In the genomic region with DNA sequence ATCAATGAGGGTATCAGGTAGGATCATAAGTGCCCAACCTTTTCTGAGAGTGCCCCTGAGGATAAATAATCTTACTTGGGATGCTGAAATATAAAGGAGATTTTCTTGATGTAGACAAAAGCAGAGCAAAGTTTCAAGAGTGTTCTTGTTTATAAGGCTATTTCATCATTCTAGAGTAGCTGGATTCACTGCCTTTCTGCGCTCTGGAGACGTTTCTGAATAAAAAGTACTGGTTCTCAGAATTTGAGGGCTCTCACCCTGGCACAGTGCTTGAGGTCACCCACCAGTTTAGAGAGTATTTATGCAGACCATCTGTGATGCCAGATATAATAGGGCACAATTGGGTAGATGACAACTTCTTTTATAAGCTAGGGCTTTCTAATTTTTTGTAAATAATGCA, we compare ENCODE assay signal across 1 cellular context.
TF ChIP-seq lines count a peak whose summit lies in the region.

No MANE protein-coding gene starts in this region.

TF ChIP-seq in IMR-90, 13 proteins besides CTCF, POLR2A, EP300 and RAD21 (continued from another document):
- TF ChIP-seq FOS (IDR thresholded peaks at IDR 0.05; ENCODE audit: low read depth, low read length) (no peak), RCOR1 (IDR thresholded peaks at IDR 0.05; ENCODE audit: insufficient replicate concordance, low read length) (no peak), CHD1 (IDR thresholded peaks at IDR 0.05; ENCODE audit: low read depth, low read length) (no peak)
